8 cellular contexts compared by ENCODE assay signal in the genomic region with DNA sequence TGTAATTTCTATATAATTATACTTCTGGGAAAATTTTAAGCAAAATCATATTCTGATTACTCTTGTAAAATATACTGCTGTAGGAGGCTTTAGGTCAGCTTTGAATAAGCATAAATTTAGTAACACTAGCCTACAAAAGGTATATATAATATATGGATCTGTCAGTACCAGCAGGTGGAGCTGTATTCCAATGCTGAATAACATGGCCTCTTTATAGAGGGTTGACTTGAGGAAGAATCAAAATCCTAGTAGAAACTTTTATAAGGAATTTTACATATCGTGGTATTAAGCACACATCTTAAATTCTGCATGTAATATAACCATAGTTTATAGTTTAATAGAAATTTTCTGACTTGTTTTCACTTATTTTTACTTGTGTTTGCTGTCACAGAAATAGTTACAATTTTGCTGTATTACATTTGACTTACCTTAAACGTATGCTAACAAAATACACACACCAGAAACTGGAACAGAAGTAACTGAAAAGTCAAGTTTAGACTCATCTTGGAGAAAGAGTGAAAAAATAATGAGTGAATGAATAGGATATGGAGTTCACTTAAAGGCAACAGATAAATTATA.
DNase-seq lines count a peak whose midpoint lies in the region; ATAC-seq and TF ChIP-seq lines count a peak whose summit lies in the region.

No MANE protein-coding gene starts in this region.

- H3K36me3 ChIP-seq in SU-DHL-6 (ENCODE audit: low read length) (no peaks in the 10 kb centered on the region), thoracic aorta (no peaks in the 10 kb centered on the region)

- no peaks in the 10 kb centered on the region for H3K9me2 ChIP-seq in SU-DHL-6 (replicated peaks; ENCODE audit: insufficient read depth, low read length)

- no peak overlapping the region for H3K27ac Mint-ChIP-seq in CD4-positive, alpha-beta T cell

- peaks cover 8 to 46% of the 10 kb centered on the region in 2 donors for H3K4me1 ChIP-seq in thoracic aorta (ENCODE audit: control insufficient read depth in 1 of 2, low read depth in 2 of 2)

- no peaks in the 10 kb centered on the region for H4K20me1 ChIP-seq in SU-DHL-6 (ENCODE audit: low read depth, low read length)

- no peak for DNase-seq in CD4-positive, alpha-beta T cell
- DNase-seq in NB4 (ENCODE audit: low read depth) (peak; percentile 51), glomerular visceral epithelial cell (ENCODE audit: extremely low spot score) (peak; percentile 62), thoracic aorta (ENCODE audit: low spot score) (no peak)

- TF ChIP-seq POLR2A in NB4 (IDR thresholded peaks at IDR 0.05; ENCODE audit: extremely low read depth, insufficient read length): no peak

- H3K4me2 ChIP-seq in SU-DHL-6 (ENCODE audit: low read depth, low read length, poor library complexity, severe bottlenecking): no peak overlapping the region

- H3K4me1 Mint-ChIP-seq in CD4-positive, alpha-beta T cell (ENCODE audit: low read depth): no peaks in the 10 kb centered on the region

- no peaks in the 10 kb centered on the region for H3K27me3 ChIP-seq in CD4-positive, alpha-beta T cell (ENCODE audit: control insufficient read depth, insufficient read depth, low read length)
- H3K27me3 ChIP-seq in SU-DHL-6 (ENCODE audit: low read length): no peaks in the 10 kb centered on the region
- H3K27me3 ChIP-seq in thoracic aorta (replicated peaks; ENCODE audit: insufficient read depth): no peaks in the 10 kb centered on the region

- TF ChIP-seq CTCF in CD4-positive, alpha-beta T cell (IDR thresholded peaks at IDR 0.05): peak; percentile 53
- TF ChIP-seq CTCF in NB4 (IDR thresholded peaks at IDR 0.05; ENCODE audit: low read depth, low read length) (peak; percentile 37), SU-DHL-6 (IDR thresholded peaks at IDR 0.05; ENCODE audit: insufficient read depth, low read length, poor library complexity, severe bottlenecking) (peak; percentile 48), thoracic aorta (IDR thresholded peaks at IDR 0.05) (peak; percentile 43)

- H3K27ac ChIP-seq in CD4-positive, alpha-beta T cell (ENCODE audit: low read depth, low read length): no peak overlapping the region
- H3K27ac ChIP-seq in SU-DHL-6 (ENCODE audit: low read depth, low read length) (no peak overlapping the region), thoracic aorta (no peak overlapping the region)

- POLR2A ChIA-PET in CD4-positive, alpha-beta T cell (lab: Charles Lee): no interaction called here

- ATAC-seq in CD4-positive, alpha-beta T cell (ENCODE audit: poor library complexity): no peak
- peak; percentile 68 for ATAC-seq in GM19328 (IDR thresholded peaks at IDR 0.05; ENCODE audit: unreplicated experiment)
- no peak for ATAC-seq in thoracic aorta (ENCODE audit: insufficient number of reproducible peaks, low FRiP score, low read depth)
- no peak for ATAC-seq in HG03521 (IDR thresholded peaks at IDR 0.05; ENCODE audit: unreplicated experiment)
- no peak for ATAC-seq in GM21529 (IDR thresholded peaks at IDR 0.05; ENCODE audit: unreplicated experiment)

- CTCF ChIA-PET in CD4-positive, alpha-beta T cell (lab: Charles Lee): no interaction called here

- intact Hi-C loops in CD4-positive, alpha-beta T cell (cut with DNase I, micrococcal nuclease): loop anchor here (1.0 to 10.0 kb wide), 3 partner anchors 399 to 1171 kb away; no protein-coding TSS in a partner anchor

- no peaks in the 10 kb centered on the region for H3K9me3 Mint-ChIP-seq in CD4-positive, alpha-beta T cell

- peaks cover 15% of the 10 kb centered on the region for H3K27me3 Mint-ChIP-seq in CD4-positive, alpha-beta T cell

- H3K36me3 Mint-ChIP-seq in CD4-positive, alpha-beta T cell (ENCODE audit: low read depth): no peaks in the 10 kb centered on the region

- H3F3A ChIP-seq in SU-DHL-6 (ENCODE audit: insufficient read depth): no peaks in the 10 kb centered on the region

- H3K9ac ChIP-seq in SU-DHL-6 (ENCODE audit: low read length): no peak overlapping the region

- H3K79me2 ChIP-seq in SU-DHL-6 (ENCODE audit: insufficient read depth, low read length): no peaks in the 10 kb centered on the region

- H3K4me3 Mint-ChIP-seq in CD4-positive, alpha-beta T cell: no peak overlapping the region

- no peaks in the 10 kb centered on the region for H3K9me3 ChIP-seq in CD4-positive, alpha-beta T cell (ENCODE audit: control insufficient read depth, low read length)
- no peaks in the 10 kb centered on the region for H3K9me3 ChIP-seq in SU-DHL-6 (ENCODE audit: insufficient read depth, low read length)
- H3K9me3 ChIP-seq in thoracic aorta: no peaks in the 10 kb centered on the region

- H3K4me3 ChIP-seq in NB4 (ENCODE audit: low read depth, low read length) (no peak overlapping the region), SU-DHL-6 (ENCODE audit: insufficient read depth, low read length, poor library complexity, severe bottlenecking) (no peak overlapping the region), thoracic aorta (no peak overlapping the region)

- no peak overlapping the region for H2AFZ ChIP-seq in SU-DHL-6 (ENCODE audit: low read depth, low read length, severe bottlenecking)

Comparison
In these comparisons a context has a peak if more than half of its experiments do, and no peak if none do; other contexts are left out.
1. DNase-seq: peak in NB4 (single experiment) and glomerular visceral epithelial cell (single experiment); none in CD4-positive, alpha-beta T cell (0 of 10) and thoracic aorta (single experiment).
2. Peak in every context shown above with its lines, with median percentiles within 50 percentile points of each other: CTCF ChIP-seq.